9 cellular contexts compared by ENCODE assay signal in the genomic region with DNA sequence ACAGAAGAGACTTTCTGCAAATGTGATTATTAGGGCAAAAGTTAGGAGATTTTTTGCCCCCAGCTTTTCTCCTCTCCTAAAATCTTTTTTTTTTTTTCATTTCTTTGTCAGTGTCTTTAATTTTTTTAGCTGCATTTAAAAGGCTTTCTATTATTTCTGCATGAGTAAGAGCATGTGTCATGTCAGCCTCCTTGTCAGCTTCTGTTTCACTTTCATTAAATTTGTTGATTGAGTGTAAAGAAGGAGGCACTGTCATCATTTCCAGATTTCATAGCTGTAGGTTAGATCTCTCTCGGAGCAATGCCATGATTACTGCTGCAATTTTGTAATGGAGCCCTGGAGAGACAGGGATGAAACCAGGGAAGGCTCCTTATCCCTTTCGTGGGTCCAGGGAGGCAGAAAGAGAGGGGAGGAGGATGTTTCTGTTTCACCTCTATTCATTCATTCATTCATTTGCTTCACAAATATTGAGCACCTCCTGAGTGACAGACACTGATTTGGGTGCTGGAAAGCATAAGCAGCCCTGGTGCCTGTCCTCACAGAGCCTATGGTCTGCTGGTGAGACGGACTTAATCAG. TPM values are rescaled to one million over a fixed set of nuclear protein-coding genes. Genes with fewer than 3 reads are reported as not detected.
DNase-seq lines count a peak whose midpoint lies in the region; ATAC-seq and TF ChIP-seq lines count a peak whose summit lies in the region.
"Had no signal": no experiment of that assay in that cellular context is flagged by ENCODE, and none has a peak within 500 bp of the region (broad histone marks: within the 10 kb centered on the region; RNA-seq: fewer than 3 reads in every experiment).

No MANE protein-coding gene starts in this region.

- H3K4me1 ChIP-seq in GM23248 (ENCODE audit: insufficient read depth) (peaks cover 23% of the 10 kb centered on the region), mucosa of descending colon (ENCODE audit: low read depth) (no peaks in the 10 kb centered on the region)
- H3K4me1 ChIP-seq: neural progenitor cell had no signal

- peaks cover 8% of the 10 kb centered on the region; the same call in 1 of the 2 replicates for H3F3A ChIP-seq in GM23248 (ENCODE audit: insufficient read depth)

- no peaks in the 10 kb centered on the region for H4K20me1 ChIP-seq in GM23248 (ENCODE audit: insufficient read depth)

- 0 out of 2 replicates have a peak overlapping the region, but pooled peaks have one; percentile 3 for H3K4me3 ChIP-seq in GM23248
- H3K4me3 ChIP-seq in mucosa of descending colon = no peak overlapping the region
- H3K4me3 ChIP-seq: neural progenitor cell had no signal

- DNase-seq in GM23248 (peak; percentile 52), M059J (ENCODE audit: low read depth) (peak; percentile 30), mucosa of descending colon (no peak), NCI-H1048 (lab: John Stamatoyannopoulos, UW) (no peak), glomerular visceral epithelial cell (ENCODE audit: extremely low spot score) (no peak), UCSD-AML1 (lab: John Stamatoyannopoulos, UW; ENCODE audit: unreplicated experiment) (no peak)
- DNase-seq in effector CD4-positive, alpha-beta T cell = no peak

- no peak overlapping the region for H3K9ac ChIP-seq in GM23248
- H3K9ac ChIP-seq: neural progenitor cell had no signal

- no peaks in the 10 kb centered on the region for H3K27me3 ChIP-seq in GM23248 (replicated peaks; ENCODE audit: insufficient read depth)
- H3K27me3 ChIP-seq: neural progenitor cell had no signal

- no peak overlapping the region for H2AFZ ChIP-seq in GM23248
- H2AFZ ChIP-seq: neural progenitor cell had no signal

- H3K36me3 ChIP-seq in GM23248 (ENCODE audit: low read depth) = no peaks in the 10 kb centered on the region
- H3K36me3 ChIP-seq in mucosa of descending colon (ENCODE audit: low read depth) = no peaks in the 10 kb centered on the region
- H3K36me3 ChIP-seq: neural progenitor cell had no signal

- TF ChIP-seq CTCF in mucosa of descending colon (IDR thresholded peaks at IDR 0.05) = no peak

- no peaks in the 10 kb centered on the region for H3K79me2 ChIP-seq in GM23248 (ENCODE audit: insufficient read depth)

- WGBS in GM23248 (ENCODE audit: low coverage in 1 of 2, low lambda C conversion rate in 2 of 2, missing lambda C conversion rate in 2 of 2), 2 experiments = 52 to 54% methylated on average over 3 of the region's 3 CpGs

- in situ Hi-C loops in GM23248 (cut with MboI) = no loop called here

- no peaks in the 10 kb centered on the region for H3K9me2 ChIP-seq in GM23248 (ENCODE audit: insufficient read depth)

- intact Hi-C loops in mucosa of descending colon (cut with DNase I, micrococcal nuclease) = no loop called here

- H3K4me2 ChIP-seq in GM23248 (ENCODE audit: unreplicated experiment) = peak overlapping the region; percentile 29
- H3K4me2 ChIP-seq: neural progenitor cell had no signal

- ATAC-seq in GM18870 (IDR thresholded peaks at IDR 0.05; ENCODE audit: unreplicated experiment) (peak; percentile 89), mucosa of descending colon (peak; percentile 42)

- no peak overlapping the region for H3K27ac ChIP-seq in GM23248
- H3K27ac ChIP-seq: neural progenitor cell had no signal

- no peaks in the 10 kb centered on the region for H3K9me3 ChIP-seq in GM23248 (ENCODE audit: low read depth)
- no peaks in the 10 kb centered on the region for H3K9me3 ChIP-seq in mucosa of descending colon

RNA-seq across cellular contexts. Expression of gene SGMS1, which starts 13.3 kb away (rescaled TPM):
- 53.6 and 71.3 TPM in 2 replicates for total RNA-seq in GM23248 (2014; rRNA removed; shearing (Covaris generic))
- polyA plus RNA-seq in GM23248 (2016; fragmentation: Nextera tagmentation; extraction: Ambion mirVana) = 22.7 and 25.1 TPM in 2 replicates
- total RNA-seq in M059J (2014; rRNA removed; shearing (Covaris generic)) = 21.0 and 23.1 TPM in 2 replicates
- 10 to 100 TPM; 14.4 to 28.4 (median 20.0) TPM for total RNA-seq in mucosa of descending colon

Comparison
In these comparisons a context has a peak if more than half of its experiments do, and no peak if none do; other contexts are left out.
1. DNase-seq: peak in GM23248 (single experiment) and M059J (single experiment); none in mucosa of descending colon (0 of 3), effector CD4-positive, alpha-beta T cell (single experiment), NCI-H1048 (single experiment), glomerular visceral epithelial cell (single experiment) and UCSD-AML1 (single experiment).